Comparison of ENCODE assay signal across 11 cellular contexts in genomic region chr15:98706387-98706786, GRCh38.
"Had no signal": no experiment of that assay in that cellular context is flagged by ENCODE, and none has a peak within 500 bp of the region (broad histone marks: within the 10 kb centered on the region; RNA-seq: fewer than 3 reads in every experiment).

No MANE protein-coding gene starts in this region.

- H3K4me3 ChIP-seq: GM23338 had no signal

- H3K9ac ChIP-seq: KMS-11 had no signal

- FAIRE-seq: H1, H54, HepG2 had no signal

- H3K4me2 ChIP-seq: GM23338, KMS-11 had no signal

- DNase-seq: H9, HCEC 1CT, HFFc6, Karpas-422, KBM-7 had no signal

- ATAC-seq: GM23338, HepG2 had no signal

- H3K27ac ChIP-seq: HL-60, KMS-11 had no signal
